8 cellular contexts compared by ENCODE assay signal in genomic region chr2:172427256-172427989, GRCh38. TPM values are rescaled to one million over a fixed set of nuclear protein-coding genes. Genes with fewer than 3 reads are reported as not detected.
DNase-seq lines count a peak whose midpoint lies in the region; ATAC-seq, FAIRE-seq and TF ChIP-seq lines count a peak whose summit lies in the region.

ITGA6 (plus strand) TSS chr2:172427586.

- H3K9me3 ChIP-seq in neuron (ENCODE audit: low read length) (no peaks in the 10 kb centered on the region), stomach (no peaks in the 10 kb centered on the region)

- H3K27ac ChIP-seq in stomach = peak within 1 kb of the TSS; percentile 91 to 97 (median 96)

- no peak for FAIRE-seq in frontal cortex (lab: Jason Lieb, UNC)

- TF ChIP-seq CTCF in stomach (IDR thresholded peaks at IDR 0.05) = peak in 1 of 7 experiments; percentile 19

- DNase-seq in Daoy (ENCODE audit: low read depth) = peak; percentile 80
- peak; percentile 71 for DNase-seq in KBM-7
- DNase-seq in SK-MEL-5 (ENCODE audit: low read depth, low spot score) = peak; percentile 83
- peak; percentile 31 to 74 (median 58) for DNase-seq in activated naive CD4-positive, alpha-beta T cell (lab: John Stamatoyannopoulos, UW)
- peak; percentile 78 to 88 for DNase-seq in frontal cortex (ENCODE audit: low spot score in 2 of 2)
- DNase-seq in stomach = peak; percentile 91

- intact Hi-C loops in stomach (cut with DNase I; ENCODE audit: low total_unique reads) = no loop called here

- no peak for ATAC-seq in GM19452 (IDR thresholded peaks at IDR 0.05; ENCODE audit: unreplicated experiment)

- in situ Hi-C loops in KBM-7 (cut with MboI; ENCODE audit: low pct_unique_long_range_greater_than_20kb, low sequenced_read_pairs) = no loop called here
- in situ Hi-C loops in SK-MEL-5 (cut with HindIII; ENCODE audit: low pct_unique_long_range_greater_than_20kb, low sequenced_read_pairs) = no loop called here

- WGBS in stomach, 5 donors = 0 to 1% (median 1%) methylated on average over 15 to 79 of the region's 79 CpGs

- peak within 1 kb of the TSS; percentile 64 for H3K4me3 ChIP-seq in neuron (ENCODE audit: low read length)
- peak within 1 kb of the TSS; percentile 55 to 76 (median 66) for H3K4me3 ChIP-seq in stomach

- no peak for TF ChIP-seq EP300 in stomach (IDR thresholded peaks at IDR 0.05)

- H3K27me3 ChIP-seq in neuron (ENCODE audit: insufficient read depth, low read length) (peaks cover 11% of the 10 kb centered on the region), stomach (peaks cover 0 to 25% (median 8%) of the 10 kb centered on the region in 3 donors)

- H3K36me3 ChIP-seq in neuron (ENCODE audit: insufficient read depth, low read length) (no peaks in the 10 kb centered on the region), stomach (no peaks in the 10 kb centered on the region)

- TF ChIP-seq POLR2A in stomach (IDR thresholded peaks at IDR 0.05) = peak in 1 of 4 donors; percentile 68

- H3K4me1 ChIP-seq in neuron (ENCODE audit: insufficient read depth, low read length) (peaks cover 16% of the 10 kb centered on the region), stomach (peaks cover 17 to 48% (median 33%) of the 10 kb centered on the region in 4 donors)

- peak within 1 kb of the TSS; percentile 91 for H2AFZ ChIP-seq in neuron (ENCODE audit: low read depth, low read length)

RNA-seq across cellular contexts. Expression of gene ITGA6, which starts in this region (rescaled TPM):
- 27.4 and 42.4 TPM in 2 replicates for total RNA-seq in Daoy (2014; rRNA removed; shearing (Covaris generic))
- total RNA-seq in SK-MEL-5 (2014; rRNA removed; shearing (Covaris generic)) = 61.5 and 65.3 TPM in 2 replicates
- 61.0 and 77.1 TPM in 2 replicates for polyA plus RNA-seq in SK-MEL-5 (2015; cell fraction: cytosol; rRNA removed)
- polyA plus RNA-seq in SK-MEL-5 (2015; cell fraction: nucleus; rRNA removed) = 67.0 and 101 TPM in 2 replicates
- total RNA-seq in frontal cortex = 26.5 TPM
- total RNA-seq in stomach = 100 to 1,000 TPM in 3 of 5 donors, 10 to 100 TPM in 2; 20.4 to 391 (median 212) TPM
- polyA plus RNA-seq in stomach = 10 to 100 TPM; 10.7 to 19.5 (median 18.4) TPM
